23 cellular contexts compared by ENCODE assay signal in the genomic region with DNA sequence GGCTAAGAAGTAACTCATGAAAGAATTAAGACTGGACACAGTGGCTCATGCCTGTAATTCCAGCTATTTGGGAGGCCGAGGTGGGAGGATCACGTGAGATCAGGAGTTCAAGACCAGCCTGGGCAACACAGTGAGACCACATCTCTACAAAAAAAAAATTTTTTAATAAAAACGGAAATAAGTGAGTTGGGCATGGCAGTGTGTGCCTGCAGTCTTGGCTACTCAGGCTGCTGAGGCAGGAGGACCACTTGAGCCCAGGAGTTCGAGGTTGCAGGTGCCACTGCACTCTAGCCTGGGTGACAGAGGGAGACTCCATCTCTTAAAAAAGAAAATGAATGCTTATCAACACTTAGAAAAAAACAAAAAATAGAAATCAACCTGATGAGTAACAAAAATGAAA.
DNase-seq lines count a peak whose midpoint lies in the region; ATAC-seq and TF ChIP-seq lines count a peak whose summit lies in the region.
"Had no signal": no experiment of that assay in that cellular context is flagged by ENCODE, and none has a peak within 500 bp of the region (broad histone marks: within the 10 kb centered on the region; RNA-seq: fewer than 3 reads in every experiment).

No MANE protein-coding gene starts in this region.

- DNase-seq in Panc1 (ENCODE audit: low read depth, low spot score): no peak
- no peak for DNase-seq in colonic mucosa
- DNase-seq in suprapubic skin (ENCODE audit: low spot score in 2 of 2): no peak
- no peak for DNase-seq in effector CD4-positive, alpha-beta T cell
- no peak for DNase-seq in COLO829 (ENCODE audit: low spot score)
- DNase-seq in mesothelial cell of epicardium (ENCODE audit: low spot score in 2 of 2, unreplicated experiment in 2 of 2): no peak
- DNase-seq: activated CD4-positive, alpha-beta memory T cell treated with anti-CD3 and anti-CD28 coated beads for 36 hours; activated CD4-positive, CD25-positive, alpha-beta regulatory T cell treated with anti-CD3 and anti-CD28 coated beads, Interleukin-2, amount 50 U/mL, for 72 hours; activated CD8-positive, alpha-beta memory T cell treated with anti-CD3 and anti-CD28 coated beads, Interleukin-2, amount 50 U/mL, for 4 hours; kidney glomerular epithelial cell; NCI-H187 treated with DMSO at 0.1 percent for 48 hours; NCI-H2227 treated with DMSO at 0.1 percent for 48 hours; stimulated activated naive CD8-positive, alpha-beta T cell treated with anti-CD3 and anti-CD28 coated beads, Interleukin-15, Interleukin-2, amounts not matched to agents 100 U/mL and 50 U/mL, for 24 hours; T-helper 1 cell had no signal

- intact Hi-C loops in Panc1 (cut with micrococcal nuclease; ENCODE audit: unreplicated experiment): loop anchor here (10.0 kb wide), 1 partner anchor 110 kb away; no protein-coding TSS in a partner anchor
- intact Hi-C loops in colonic mucosa (cut with DNase I): no loop called here

- TF ChIP-seq EP300 in suprapubic skin (IDR thresholded peaks at IDR 0.05): no peak

- POLR2A ChIA-PET in Panc1 (lab: Charles Lee): no interaction called here

- TF ChIP-seq POLR2A in suprapubic skin (IDR thresholded peaks at IDR 0.05): no peak

- in situ Hi-C loops in Panc1 (cut with HindIII; ENCODE audit: low pct_unique_long_range_greater_than_20kb, low sequenced_read_pairs): no loop called here

- ATAC-seq in Panc1: no peak
- ATAC-seq: HCT116; stimulated activated naive CD8-positive, alpha-beta T cell treated with anti-CD3 and anti-CD28 coated beads, Interleukin-15, Interleukin-2, amounts not matched to agents 100 U/mL and 50 U/mL, for 24 hours had no signal

- H3K36me3 ChIP-seq in Panc1 (ENCODE audit: control insufficient read depth, insufficient read depth, low read length) (no peaks in the 10 kb centered on the region), colonic mucosa (no peaks in the 10 kb centered on the region), muscle layer of duodenum (ENCODE audit: control insufficient read depth in 1 of 2, insufficient read depth in 2 of 2, low read length in 2 of 2) (no peaks in the 10 kb centered on the region), suprapubic skin (no peaks in the 10 kb centered on the region)
- H3K36me3 ChIP-seq: ascending aorta, SJSA1 had no signal

- H3K27ac ChIP-seq in Panc1 (ENCODE audit: low read length) (peak overlapping the region; percentile 76), colonic mucosa (peak overlapping the region; percentile 90), muscle layer of duodenum (ENCODE audit: low read length) (peak overlapping the region; percentile 63), suprapubic skin (peak overlapping the region; percentile 42)
- H3K27ac ChIP-seq: SJSA1 had no signal

- H3K36me3 Mint-ChIP-seq in mesothelial cell of epicardium: no peaks in the 10 kb centered on the region
- H3K36me3 Mint-ChIP-seq: activated CD4-positive, alpha-beta memory T cell treated with anti-CD3 and anti-CD28 coated beads for 36 hours; activated naive CD4-positive, alpha-beta T cell treated with anti-CD3 and anti-CD28 coated beads, Interleukin-2, amount 50 U/mL, for 24 hours; CD14-positive monocyte; type B pancreatic cell had no signal

- TF ChIP-seq CTCF in Panc1 (IDR thresholded peaks at IDR 0.05): no peak
- no peak for TF ChIP-seq CTCF in colonic mucosa (IDR thresholded peaks at IDR 0.05)
- no peak for TF ChIP-seq CTCF in suprapubic skin (IDR thresholded peaks at IDR 0.05)
- TF ChIP-seq CTCF in mesothelial cell of epicardium (IDR thresholded peaks at IDR 0.05; ENCODE audit: unreplicated experiment): no peak

- no TSS peak for BruUV-seq in Panc1 (replicated peaks; lab: Mats Ljungman, UMichigan)

- H3K27ac Mint-ChIP-seq in mesothelial cell of epicardium: no peak overlapping the region
- H3K27ac Mint-ChIP-seq: activated CD4-positive, alpha-beta memory T cell treated with anti-CD3 and anti-CD28 coated beads for 36 hours; activated naive CD4-positive, alpha-beta T cell treated with anti-CD3 and anti-CD28 coated beads, Interleukin-2, amount 50 U/mL, for 24 hours; CD14-positive monocyte had no signal

- no peaks in the 10 kb centered on the region for H3K9me3 Mint-ChIP-seq in mesothelial cell of epicardium
- H3K9me3 Mint-ChIP-seq: activated CD4-positive, alpha-beta memory T cell treated with anti-CD3 and anti-CD28 coated beads for 36 hours; activated naive CD4-positive, alpha-beta T cell treated with anti-CD3 and anti-CD28 coated beads, Interleukin-2, amount 50 U/mL, for 24 hours; CD14-positive monocyte; neural crest cell; type B pancreatic cell had no signal

- CTCF ChIA-PET in Panc1 (lab: Charles Lee): no interaction called here

- H3K4me3 Mint-ChIP-seq in mesothelial cell of epicardium: no peak overlapping the region
- H3K4me3 Mint-ChIP-seq: activated CD4-positive, alpha-beta memory T cell treated with anti-CD3 and anti-CD28 coated beads for 36 hours; activated naive CD4-positive, alpha-beta T cell treated with anti-CD3 and anti-CD28 coated beads, Interleukin-2, amount 50 U/mL, for 24 hours; CD14-positive monocyte; neural crest cell; type B pancreatic cell had no signal

- H3K4me3 ChIP-seq in Panc1 (ENCODE audit: low read depth in 2 of 2, low read length in 2 of 2) (no peak overlapping the region), colonic mucosa (no peak overlapping the region), muscle layer of duodenum (ENCODE audit: low read depth in 1 of 2, low read length in 2 of 2) (no peak overlapping the region), suprapubic skin (no peak overlapping the region)
- H3K4me3 ChIP-seq: ascending aorta, lung, SJSA1 had no signal

- H3K4me1 Mint-ChIP-seq in mesothelial cell of epicardium: peaks cover 45% of the 10 kb centered on the region
- H3K4me1 Mint-ChIP-seq: activated naive CD4-positive, alpha-beta T cell treated with anti-CD3 and anti-CD28 coated beads, Interleukin-2, amount 50 U/mL, for 24 hours; CD14-positive monocyte had no signal

- peaks cover 2% of the 10 kb centered on the region for H3K27me3 Mint-ChIP-seq in mesothelial cell of epicardium (ENCODE audit: low read depth)
- H3K27me3 Mint-ChIP-seq: type B pancreatic cell had no signal

- peak overlapping the region in 1 of 2 donors; percentile 84 for H3K9ac ChIP-seq in colonic mucosa (ENCODE audit: low read depth in 2 of 2, low read length in 2 of 2)

- H3K27me3 ChIP-seq in Panc1 (ENCODE audit: control insufficient read depth, insufficient read depth, low read length) (no peaks in the 10 kb centered on the region), colonic mucosa (no peaks in the 10 kb centered on the region), muscle layer of duodenum (ENCODE audit: low read depth, low read length) (no peaks in the 10 kb centered on the region), suprapubic skin (no peaks in the 10 kb centered on the region)
- H3K27me3 ChIP-seq: ascending aorta, SJSA1 had no signal

- H3K4me1 ChIP-seq in Panc1 (ENCODE audit: control insufficient read depth, insufficient read depth, low read length) (peaks cover 26% of the 10 kb centered on the region), colonic mucosa (peaks cover 37% of the 10 kb centered on the region), muscle layer of duodenum (ENCODE audit: control insufficient read depth in 1 of 2, insufficient read depth in 2 of 2, low read length in 2 of 2) (peaks cover 18 to 38% of the 10 kb centered on the region in 2 donors), suprapubic skin (peaks cover 58% of the 10 kb centered on the region)
- H3K4me1 ChIP-seq: SJSA1 had no signal

- WGBS in suprapubic skin: 92% methylated on average over 4 of the region's 4 CpGs

- no peaks in the 10 kb centered on the region for H3K9me3 ChIP-seq in Panc1 (ENCODE audit: control insufficient read depth, insufficient read depth, low read depth, low read length)
- H3K9me3 ChIP-seq in colonic mucosa: no peaks in the 10 kb centered on the region
- no peaks in the 10 kb centered on the region for H3K9me3 ChIP-seq in muscle layer of duodenum (ENCODE audit: control insufficient read depth in 1 of 2, low read length in 2 of 2)
- H3K9me3 ChIP-seq in suprapubic skin: no peaks in the 10 kb centered on the region
- H3K9me3 ChIP-seq: ascending aorta, SJSA1 had no signal
